21 cellular contexts compared by ENCODE assay signal in the genomic region with DNA sequence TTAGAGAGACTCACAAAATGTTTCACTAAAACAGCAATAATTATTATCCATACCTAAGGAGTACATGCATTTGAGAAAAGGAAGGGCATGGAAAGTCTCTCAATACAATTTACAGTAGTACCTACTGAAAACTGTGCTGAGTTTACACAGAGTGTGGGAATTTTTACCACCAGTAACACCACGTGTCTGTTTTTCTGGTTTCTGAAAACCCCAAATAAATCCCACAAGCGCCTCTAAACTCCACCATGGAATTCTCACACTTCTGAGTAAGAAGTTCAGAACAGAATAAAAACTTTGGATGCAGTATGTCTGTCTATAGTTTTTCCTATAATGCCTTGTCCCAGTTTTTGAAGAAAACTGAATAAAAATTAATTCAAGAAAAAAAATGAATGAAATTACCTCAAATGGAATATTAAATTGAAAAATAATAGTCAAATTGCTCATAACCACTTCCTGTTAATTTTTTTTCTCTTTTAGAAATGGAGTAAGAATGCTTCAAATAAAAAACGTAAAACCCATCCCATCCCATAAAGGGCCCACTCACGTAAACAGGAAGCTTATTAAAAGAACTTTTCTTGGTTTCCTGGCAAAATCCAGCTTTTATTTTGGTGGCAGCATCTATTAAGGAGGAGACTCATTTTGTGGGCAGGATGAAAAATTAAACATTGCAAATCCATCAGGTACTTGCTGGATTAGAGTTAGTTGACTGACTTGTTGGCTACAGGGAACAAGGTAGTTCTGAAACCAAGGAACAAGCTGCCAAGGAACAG.
"Had no signal": no experiment of that assay in that cellular context is flagged by ENCODE, and none has a peak within 500 bp of the region (broad histone marks: within the 10 kb centered on the region; RNA-seq: fewer than 3 reads in every experiment).

No MANE protein-coding gene starts in this region.

- H3K27me3 Mint-ChIP-seq: naive thymus-derived CD8-positive, alpha-beta T cell; type B pancreatic cell had no signal

- DNase-seq: colonic mucosa; dermis blood vessel endothelial cell; endodermal cell; erythroblast; foreskin melanocyte; heart left ventricle; hypothalamus; kidney glomerular epithelial cell; naive thymus-derived CD8-positive, alpha-beta T cell; right cardiac atrium; stimulated activated CD4-positive, alpha-beta T cell treated with anti-CD3 and anti-CD28 coated beads, Interleukin-4, amount 100 ng/mL, for 1 hour; stimulated activated CD8-positive, alpha-beta memory T cell treated with anti-CD3 and anti-CD28 coated beads, Interleukin-4, amount 100 ng/mL, for 48 hours; stimulated activated naive CD8-positive, alpha-beta T cell treated with anti-CD3 and anti-CD28 coated beads, Interleukin-15, Interleukin-2, amounts not matched to agents 100 U/mL and 50 U/mL, for 24 hours; thyroid gland; uterus had no signal

- H3K9me3 Mint-ChIP-seq: endodermal cell; naive thymus-derived CD8-positive, alpha-beta T cell; stimulated activated effector memory CD8-positive, alpha-beta T cell treated with anti-CD3 and anti-CD28 coated beads, Interleukin-12 subunit alpha, Interleukin-12 subunit beta, amount 100 ng/mL, for 72 hours; type B pancreatic cell had no signal

- FAIRE-seq: endothelial cell of umbilical vein, islet of Langerhans had no signal

- H3K9me3 ChIP-seq: colonic mucosa, heart left ventricle, neutrophil, suprapubic skin, thyroid gland, uterus had no signal

- H3K27ac ChIP-seq: colonic mucosa, heart left ventricle, neutrophil, suprapubic skin, thyroid gland, uterus had no signal

- H3K4me3 Mint-ChIP-seq: endodermal cell; naive thymus-derived CD8-positive, alpha-beta T cell; stimulated activated effector memory CD8-positive, alpha-beta T cell treated with anti-CD3 and anti-CD28 coated beads, Interleukin-12 subunit alpha, Interleukin-12 subunit beta, amount 100 ng/mL, for 72 hours; type B pancreatic cell had no signal

- ATAC-seq: heart left ventricle; naive thymus-derived CD8-positive, alpha-beta T cell; right cardiac atrium; stimulated activated effector memory CD8-positive, alpha-beta T cell treated with anti-CD3 and anti-CD28 coated beads, Interleukin-12 subunit alpha, Interleukin-12 subunit beta, amount 100 ng/mL, for 72 hours; stimulated activated naive CD8-positive, alpha-beta T cell treated with anti-CD3 and anti-CD28 coated beads, Interleukin-15, Interleukin-2, amounts not matched to agents 100 U/mL and 50 U/mL, for 24 hours had no signal

- H3K27me3 ChIP-seq: colonic mucosa, heart left ventricle, neutrophil, suprapubic skin, thyroid gland, uterus had no signal

- H3K4me1 ChIP-seq: colonic mucosa, suprapubic skin, uterus had no signal

- H3K4me1 Mint-ChIP-seq: stimulated activated effector memory CD8-positive, alpha-beta T cell treated with anti-CD3 and anti-CD28 coated beads, Interleukin-12 subunit alpha, Interleukin-12 subunit beta, amount 100 ng/mL, for 72 hours had no signal

- H3K27ac Mint-ChIP-seq: endodermal cell; naive thymus-derived CD8-positive, alpha-beta T cell; stimulated activated effector memory CD8-positive, alpha-beta T cell treated with anti-CD3 and anti-CD28 coated beads, Interleukin-12 subunit alpha, Interleukin-12 subunit beta, amount 100 ng/mL, for 72 hours; type B pancreatic cell had no signal

- H3K36me3 ChIP-seq: colonic mucosa, heart left ventricle, neutrophil, suprapubic skin, thyroid gland, uterus had no signal

- H3K4me3 ChIP-seq: colonic mucosa, heart left ventricle, suprapubic skin, thyroid gland, uterus had no signal

- H3K36me3 Mint-ChIP-seq: stimulated activated effector memory CD8-positive, alpha-beta T cell treated with anti-CD3 and anti-CD28 coated beads, Interleukin-12 subunit alpha, Interleukin-12 subunit beta, amount 100 ng/mL, for 72 hours; type B pancreatic cell had no signal
